ENCODE assay signal across 5 cellular contexts in the genomic region with DNA sequence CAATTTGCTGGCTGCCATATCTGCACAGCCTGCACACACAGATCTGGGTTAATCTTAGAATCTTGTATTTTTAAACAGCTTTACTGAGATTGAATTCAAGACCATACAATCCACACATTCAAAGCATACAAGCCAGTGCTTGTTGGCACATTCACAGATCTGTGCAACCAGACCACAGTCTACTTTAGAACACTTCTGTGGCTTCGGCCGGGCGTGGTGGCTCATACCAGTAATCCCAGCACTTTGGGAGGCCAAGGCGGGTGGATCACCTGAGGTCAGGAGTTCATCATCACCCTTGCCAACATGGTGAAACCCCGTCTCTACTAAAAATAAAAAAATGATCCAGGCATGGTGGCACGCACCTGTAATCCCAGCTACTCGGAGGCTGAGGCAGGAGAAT.
"Had no signal": no experiment of that assay in that cellular context is flagged by ENCODE, and none has a peak within 500 bp of the region (broad histone marks: within the 10 kb centered on the region; RNA-seq: fewer than 3 reads in every experiment).

No MANE protein-coding gene starts in this region.

- H2AFZ ChIP-seq: GM23248 had no signal

- H3K9me3 ChIP-seq: HAP-1 had no signal

- H3K36me3 ChIP-seq: HAP-1 had no signal

- H3K27ac ChIP-seq: GM23248 had no signal

- H3K4me3 ChIP-seq: GM23248, HAP-1 had no signal

- H3K9ac ChIP-seq: GM23248 had no signal

- DNase-seq: GM23248, GOT3, H7, IMR-90 had no signal
